Comparison of ENCODE assay signal across 8 cellular contexts in the genomic region with DNA sequence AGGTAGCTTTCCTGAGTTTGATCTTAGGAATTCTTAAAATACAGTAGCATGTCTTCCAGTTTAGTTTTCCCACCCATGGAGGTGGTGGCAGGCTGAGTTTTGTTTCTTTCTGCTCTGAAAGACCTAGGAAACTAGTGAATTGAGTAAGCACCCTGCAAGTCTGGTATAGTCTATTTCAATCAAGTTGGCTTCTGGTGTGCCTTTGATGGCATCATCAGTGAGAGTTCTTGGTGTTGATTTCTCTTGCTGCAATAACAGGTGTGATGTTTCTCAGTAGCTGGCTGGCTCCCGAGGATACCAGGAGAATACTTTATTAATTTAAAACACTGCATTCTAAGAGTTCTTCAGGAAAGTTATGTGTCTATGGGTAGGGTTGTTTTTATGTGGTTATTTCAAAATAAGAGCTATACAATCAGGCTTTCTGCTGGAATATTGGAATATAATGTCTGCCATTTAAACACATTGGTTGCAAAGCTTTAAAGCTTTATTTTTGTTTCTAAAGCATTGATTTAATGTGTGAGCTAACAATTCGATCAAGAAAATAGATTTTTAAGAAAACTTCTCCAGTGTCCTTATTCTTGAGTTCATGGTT. TPM values are rescaled to one million over a fixed set of nuclear protein-coding genes. Genes with fewer than 3 reads are reported as not detected.
A peak's percentile ranks its signal among the peaks of the same experiment; 100 is the strongest.
DNase-seq lines count a peak whose midpoint lies in the region; ATAC-seq lines count a peak whose summit lies in the region.

No MANE protein-coding gene starts in this region.

- peaks cover 25 to 39% of the 10 kb centered on the region in 2 donors for H3K4me1 Mint-ChIP-seq in natural killer cell treated with Interleukin-12 subunit alpha and Interleukin-12 subunit beta and Interleukin-15 and Interleukin-18, amount 100 ng/mL, for 72 hours (ENCODE audit: low read depth in 2 of 2)

- peaks cover 0 to 6% of the 10 kb centered on the region in 2 donors for H3K36me3 Mint-ChIP-seq in activated naive CD4-positive, alpha-beta T cell treated with anti-CD3 and anti-CD28 coated beads, Interleukin-2, amount 50 U/mL, for 72 hours
- H3K36me3 Mint-ChIP-seq in natural killer cell treated with Interleukin-12 subunit alpha and Interleukin-12 subunit beta and Interleukin-15 and Interleukin-18, amount 100 ng/mL, for 72 hours, result no peaks in the 10 kb centered on the region

- ATAC-seq in GM18907 (IDR thresholded peaks at IDR 0.05; ENCODE audit: unreplicated experiment), result peak; percentile 68
- ATAC-seq in HG02981 (IDR thresholded peaks at IDR 0.05; ENCODE audit: unreplicated experiment), result peak; percentile 53
- peak; percentile 93 to 98 for ATAC-seq in activated naive CD4-positive, alpha-beta T cell treated with anti-CD3 and anti-CD28 coated beads, Interleukin-2, amount 50 U/mL, for 72 hours
- peak; percentile 71 to 83 for ATAC-seq in natural killer cell treated with Interleukin-12 subunit alpha and Interleukin-12 subunit beta and Interleukin-15 and Interleukin-18, amount 100 ng/mL, for 72 hours

- DNase-seq in activated naive CD4-positive, alpha-beta T cell treated with anti-CD3 and anti-CD28 coated beads, Interleukin-2, amount 50 U/mL, for 72 hours (ENCODE audit: low spot score in 2 of 2), result peak in 1 of 2 donors; percentile 38
- no peak for DNase-seq in natural killer cell treated with Interleukin-12 subunit alpha and Interleukin-12 subunit beta and Interleukin-15 and Interleukin-18, amount 100 ng/mL, for 72 hours (ENCODE audit: low spot score)
- DNase-seq in NOMO-1 treated with DMSO at 0.1 percent for 48 hours (lab: John Stamatoyannopoulos, UW; ENCODE audit: unreplicated experiment), result no peak
- no peak for DNase-seq in ureter (ENCODE audit: low spot score)
- no peak for DNase-seq in H7
- no peak for DNase-seq in A172 (ENCODE audit: low spot score)

- H3K27me3 Mint-ChIP-seq in natural killer cell treated with Interleukin-12 subunit alpha and Interleukin-12 subunit beta and Interleukin-15 and Interleukin-18, amount 100 ng/mL, for 72 hours, result no peaks in the 10 kb centered on the region

- no peaks in the 10 kb centered on the region for H3K36me3 ChIP-seq in H7 (replicated peaks; ENCODE audit: control insufficient read depth, insufficient read depth, low read length)

- no peaks in the 10 kb centered on the region for H3K9me3 Mint-ChIP-seq in activated naive CD4-positive, alpha-beta T cell treated with anti-CD3 and anti-CD28 coated beads, Interleukin-2, amount 50 U/mL, for 72 hours
- H3K9me3 Mint-ChIP-seq in natural killer cell treated with Interleukin-12 subunit alpha and Interleukin-12 subunit beta and Interleukin-15 and Interleukin-18, amount 100 ng/mL, for 72 hours, result no peaks in the 10 kb centered on the region

- H3K27me3 ChIP-seq in H7 (ENCODE audit: control insufficient read depth, insufficient read depth, low read length), result no peaks in the 10 kb centered on the region

- peak overlapping the region; percentile 31 for H3K4me3 Mint-ChIP-seq in natural killer cell treated with Interleukin-12 subunit alpha and Interleukin-12 subunit beta and Interleukin-15 and Interleukin-18, amount 100 ng/mL, for 72 hours

- H3K4me3 ChIP-seq in H7 (ENCODE audit: insufficient read depth, low read depth, low read length), result no peak overlapping the region

- H3K27ac Mint-ChIP-seq in activated naive CD4-positive, alpha-beta T cell treated with anti-CD3 and anti-CD28 coated beads, Interleukin-2, amount 50 U/mL, for 72 hours, result peak overlapping the region; percentile 67 to 89
- peak overlapping the region; percentile 35 to 73 for H3K27ac Mint-ChIP-seq in natural killer cell treated with Interleukin-12 subunit alpha and Interleukin-12 subunit beta and Interleukin-15 and Interleukin-18, amount 100 ng/mL, for 72 hours

RNA-seq across cellular contexts. Expression of gene VAPB, which starts 19.0 kb away (rescaled TPM):
- total RNA-seq in activated naive CD4-positive, alpha-beta T cell treated with anti-CD3 and anti-CD28 coated beads, Interleukin-2, amount 50 U/mL, for 72 hours, result 10 to 100 TPM; 28.0 to 43.5 TPM
- 10 to 100 TPM; 30.0 to 34.3 TPM for total RNA-seq in natural killer cell treated with Interleukin-12 subunit alpha and Interleukin-12 subunit beta and Interleukin-15 and Interleukin-18, amount 100 ng/mL, for 72 hours
- total RNA-seq in ureter, result 66.1 TPM
- 14.0 and 19.9 TPM in 2 replicates for total RNA-seq in H7 (2014; rRNA removed; shearing (Covaris generic))
- 9.2 and 10.0 TPM in 2 replicates for total RNA-seq in A172 (2014; rRNA removed; shearing (Covaris generic))
